9 cellular contexts compared by ENCODE assay signal in the genomic region with DNA sequence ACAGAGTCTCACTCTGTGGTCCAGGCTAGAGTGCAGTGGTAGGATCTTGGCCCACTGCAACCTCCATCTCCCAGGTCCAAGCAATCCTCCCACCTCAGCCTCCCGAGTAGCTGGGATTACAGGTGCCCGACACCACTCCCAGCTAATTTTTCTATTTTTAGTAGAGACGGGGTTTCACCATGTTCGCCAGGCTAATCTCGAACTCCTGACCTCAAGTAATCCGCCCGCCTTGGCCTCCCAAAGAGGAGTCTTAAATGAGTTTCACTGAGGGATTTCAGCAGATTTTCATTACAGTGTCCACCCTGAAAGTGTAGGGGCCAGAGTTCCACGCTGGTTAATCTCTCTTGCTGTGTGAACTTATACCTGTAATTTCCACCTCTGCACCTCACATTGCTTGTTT. TPM values are rescaled to one million over a fixed set of nuclear protein-coding genes. Genes with fewer than 3 reads are reported as not detected.
DNase-seq lines count a peak whose midpoint lies in the region; ATAC-seq and TF ChIP-seq lines count a peak whose summit lies in the region.
"Had no signal": no experiment of that assay in that cellular context is flagged by ENCODE, and none has a peak within 500 bp of the region (broad histone marks: within the 10 kb centered on the region; RNA-seq: fewer than 3 reads in every experiment).

No MANE protein-coding gene starts in this region.

- peak overlapping the region; percentile 92 for H3K4me3 Mint-ChIP-seq in activated naive CD4-positive, alpha-beta T cell treated with anti-CD3 and anti-CD28 coated beads for 36 hours
- peak overlapping the region in 1 of 2 donors; percentile 97 for H3K4me3 Mint-ChIP-seq in stimulated activated naive B cell treated with anti-CD40 and anti-IgM and Interleukin-4, amounts not matched to agents 10 μg/mL and 1 μg/mL and 100 μg/mL, for 72 hours

- H3K4me3 ChIP-seq in MG63 (peak overlapping the region; percentile 82), dorsolateral prefrontal cortex (peak overlapping the region in 31 of 59 donors; percentile 61 to 99 (median 87))

- no peaks in the 10 kb centered on the region for H3K9me3 Mint-ChIP-seq in activated naive CD4-positive, alpha-beta T cell treated with anti-CD3 and anti-CD28 coated beads for 36 hours
- no peaks in the 10 kb centered on the region for H3K9me3 Mint-ChIP-seq in stimulated activated naive B cell treated with anti-CD40 and anti-IgM and Interleukin-4, amounts not matched to agents 10 μg/mL and 1 μg/mL and 100 μg/mL, for 72 hours

- peaks cover 40% of the 10 kb centered on the region for H3K4me1 Mint-ChIP-seq in activated naive CD4-positive, alpha-beta T cell treated with anti-CD3 and anti-CD28 coated beads for 36 hours (ENCODE audit: low read depth)
- peaks cover 27 to 44% of the 10 kb centered on the region in 2 donors for H3K4me1 Mint-ChIP-seq in stimulated activated naive B cell treated with anti-CD40 and anti-IgM and Interleukin-4, amounts not matched to agents 10 μg/mL and 1 μg/mL and 100 μg/mL, for 72 hours

- peak overlapping the region in 17 of 59 donors; percentile 75 to 97 (median 94) for H3K27ac ChIP-seq in dorsolateral prefrontal cortex

- H3K9me3 ChIP-seq in MG63: no peaks in the 10 kb centered on the region
- H3K9me3 ChIP-seq: tibial artery had no signal

- H3K36me3 Mint-ChIP-seq in activated naive CD4-positive, alpha-beta T cell treated with anti-CD3 and anti-CD28 coated beads for 36 hours (ENCODE audit: low read depth): peaks cover 47% of the 10 kb centered on the region
- peaks cover 38 to 48% of the 10 kb centered on the region in 2 donors for H3K36me3 Mint-ChIP-seq in stimulated activated naive B cell treated with anti-CD40 and anti-IgM and Interleukin-4, amounts not matched to agents 10 μg/mL and 1 μg/mL and 100 μg/mL, for 72 hours

- peaks cover 44% of the 10 kb centered on the region for H3K36me3 ChIP-seq in MG63

- peak; percentile 10 to 19 for ATAC-seq in stimulated activated naive B cell treated with anti-CD40 and anti-IgM and Interleukin-4, amounts not matched to agents 10 μg/mL and 1 μg/mL and 100 μg/mL, for 72 hours (replicated peaks)
- ATAC-seq in HG03442 (IDR thresholded peaks at IDR 0.05; ENCODE audit: unreplicated experiment): no peak

- H3K27me3 Mint-ChIP-seq in activated naive CD4-positive, alpha-beta T cell treated with anti-CD3 and anti-CD28 coated beads for 36 hours (ENCODE audit: low read depth): no peaks in the 10 kb centered on the region
- peaks cover 0 to 5% of the 10 kb centered on the region in 2 donors for H3K27me3 Mint-ChIP-seq in stimulated activated naive B cell treated with anti-CD40 and anti-IgM and Interleukin-4, amounts not matched to agents 10 μg/mL and 1 μg/mL and 100 μg/mL, for 72 hours

- peak overlapping the region; percentile 92 for H3K27ac Mint-ChIP-seq in activated naive CD4-positive, alpha-beta T cell treated with anti-CD3 and anti-CD28 coated beads for 36 hours
- peak overlapping the region; percentile 98 for H3K27ac Mint-ChIP-seq in stimulated activated naive B cell treated with anti-CD40 and anti-IgM and Interleukin-4, amounts not matched to agents 10 μg/mL and 1 μg/mL and 100 μg/mL, for 72 hours

- no peak for DNase-seq in activated naive CD4-positive, alpha-beta T cell treated with anti-CD3 and anti-CD28 coated beads for 36 hours
- DNase-seq in activated naive CD4-positive, alpha-beta T cell (lab: John Stamatoyannopoulos, UW): no peak
- DNase-seq in MG63: no peak
- DNase-seq in dorsolateral prefrontal cortex: no peak
- no peak for DNase-seq in stimulated activated naive B cell treated with anti-CD40 and anti-IgM and Interleukin-4, amounts not matched to agents 10 μg/mL and 1 μg/mL and 100 μg/mL, for 72 hours
- no peak for DNase-seq in NCI-H510A (lab: John Stamatoyannopoulos, UW)
- no peak for DNase-seq in NCI-H1694 treated with DMSO at 0.1 percent for 48 hours (lab: John Stamatoyannopoulos, UW)

- intact Hi-C loops in activated naive CD4-positive, alpha-beta T cell treated with anti-CD3 and anti-CD28 coated beads for 36 hours (cut with micrococcal nuclease): loop anchor here (1.0 to 10.0 kb wide), 5 partner anchors 11 to 450 kb away; partner anchors contain the start of genes KLHL35, SPCS2, UVRAG and XRRA1
- intact Hi-C loops in dorsolateral prefrontal cortex (cut with DNase I): no loop called here

- H3K27me3 ChIP-seq in MG63 (no peaks in the 10 kb centered on the region), dorsolateral prefrontal cortex (no peaks in the 10 kb centered on the region)
- H3K27me3 ChIP-seq: tibial artery had no signal

- TF ChIP-seq CTCF in dorsolateral prefrontal cortex (IDR thresholded peaks at IDR 0.05 in 54 of 56, conservative IDR thresholded peaks at IDR 0.05 in 2 of 56; ENCODE audit: low read depth in 1 of 56, partially characterized antibody in 56 of 56): no peak

- CTCF ChIA-PET in activated naive CD4-positive, alpha-beta T cell treated with anti-CD3 and anti-CD28 coated beads for 36 hours (lab: Charles Lee): interaction anchor here (1.3 to 1.6 kb wide), 2 partner anchors 9 to 14 kb away, joined by 3 to 11 read pairs; no protein-coding TSS in a partner anchor

RNA-seq across cellular contexts. Expression of gene RPS3, which starts 0.4 kb away (rescaled TPM):
- 1,000 to 10,000 TPM; 5,069 to 5,116 TPM for total RNA-seq in activated naive CD4-positive, alpha-beta T cell treated with anti-CD3 and anti-CD28 coated beads for 36 hours
- total RNA-seq in MG63 (2014; rRNA removed; shearing (Covaris generic); ENCODE audit: low replicate concordance): 2,205 and 3,444 TPM in 2 replicates
- 100 to 1,000 TPM; 382 to 717 (median 502) TPM for total RNA-seq in dorsolateral prefrontal cortex

RNA-seq across cellular contexts. Expression of gene KLHL35, which starts 34.1 kb away (rescaled TPM):
- total RNA-seq in activated naive CD4-positive, alpha-beta T cell treated with anti-CD3 and anti-CD28 coated beads for 36 hours: under 1 TPM; 0.14 to 0.17 TPM
- 0.12 and 3.9 TPM in 2 replicates for total RNA-seq in MG63 (2014; rRNA removed; shearing (Covaris generic); ENCODE audit: low replicate concordance)
- total RNA-seq in dorsolateral prefrontal cortex: 10 to 100 TPM in 24 of 120 experiments, 1 to 10 TPM in 96; 3.4 to 16.3 (median 8.1) TPM

RNA-seq across cellular contexts. Expression of gene ARRB1, which starts 47.4 kb away (rescaled TPM):
- 10 to 100 TPM; 15.7 to 16.6 TPM for total RNA-seq in activated naive CD4-positive, alpha-beta T cell treated with anti-CD3 and anti-CD28 coated beads for 36 hours
- 8.0 and 17.2 TPM in 2 replicates for total RNA-seq in MG63 (2014; rRNA removed; shearing (Covaris generic); ENCODE audit: low replicate concordance)
- 100 to 1,000 TPM; 117 to 225 (median 167) TPM for total RNA-seq in dorsolateral prefrontal cortex
